ENCODE assay signal across 14 cellular contexts in the genomic region with DNA sequence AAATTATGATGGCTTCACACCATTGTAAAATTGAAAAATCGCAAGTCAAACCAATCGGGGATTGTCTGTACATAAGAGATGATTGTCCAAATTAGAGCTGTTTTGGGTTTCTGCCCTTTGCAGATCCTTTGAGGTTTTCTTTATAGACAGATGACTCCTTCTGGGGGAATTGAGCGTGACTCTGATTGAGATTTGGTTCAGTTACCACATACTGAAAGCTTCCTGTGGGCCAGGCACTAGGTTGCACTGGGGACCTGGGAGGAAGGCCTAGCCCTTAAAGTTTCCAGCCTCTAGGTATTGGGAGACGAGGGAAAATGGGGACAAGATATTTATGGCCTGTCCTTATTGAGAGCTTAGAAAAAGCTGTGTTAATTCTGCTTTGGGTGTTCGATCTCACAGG.
"Had no signal": no experiment of that assay in that cellular context is flagged by ENCODE, and none has a peak within 500 bp of the region (broad histone marks: within the 10 kb centered on the region; RNA-seq: fewer than 3 reads in every experiment).

No MANE protein-coding gene starts in this region.

- H3K9me3 Mint-ChIP-seq: endodermal cell had no signal

- H3K4me3 Mint-ChIP-seq: endodermal cell had no signal

- H3K27ac Mint-ChIP-seq: endodermal cell had no signal

- H3K9me3 ChIP-seq: body of pancreas, uterus had no signal

- ATAC-seq: body of pancreas had no signal

- H2AFZ ChIP-seq: parathyroid adenoma had no signal

- H3K4me1 ChIP-seq: uterus had no signal

- DNase-seq: activated naive CD4-positive, alpha-beta T cell; activated T-cell treated with anti-CD3 and anti-CD28 coated beads, Interleukin-2, amount 50 U/mL, for 48 hours; amniotic stem cell; body of pancreas; endodermal cell; erythroblast; kidney; mesendoderm; retina; stimulated activated CD4-positive, alpha-beta T cell treated with anti-CD3 and anti-CD28 coated beads, Interleukin-4, amount 100 ng/mL, for 1 hour; stimulated activated CD8-positive, alpha-beta memory T cell treated with anti-CD3 and anti-CD28 coated beads, Interleukin-4, amount 100 ng/mL, for 48 hours; SW 1271; uterus had no signal

- H3K9ac ChIP-seq: parathyroid adenoma had no signal

- H3K27ac ChIP-seq: body of pancreas, parathyroid adenoma, uterus had no signal

- H3K27me3 ChIP-seq: body of pancreas, uterus had no signal
